Comparison of ENCODE assay signal across 15 cellular contexts in genomic region chr11:103070142-103070541, GRCh38. TPM values are rescaled to one million over a fixed set of nuclear protein-coding genes. Genes with fewer than 3 reads are reported as not detected.
DNase-seq lines count a peak whose midpoint lies in the region; ATAC-seq, FAIRE-seq and TF ChIP-seq lines count a peak whose summit lies in the region.
"Had no signal": no experiment of that assay in that cellular context is flagged by ENCODE, and none has a peak within 500 bp of the region (broad histone marks: within the 10 kb centered on the region; RNA-seq: fewer than 3 reads in every experiment).

No MANE protein-coding gene starts in this region.

- FAIRE-seq in frontal cortex (lab: Jason Lieb, UNC): no peak

- H3K27ac Mint-ChIP-seq in activated B cell treated with CpG ODN at 0.5 μM for 24 hours: peak overlapping the region; percentile 62
- H3K27ac Mint-ChIP-seq in nephron progenitor cell: peak overlapping the region; percentile 10
- H3K27ac Mint-ChIP-seq: neural progenitor cell had no signal

- peaks cover 38% of the 10 kb centered on the region for H3K4me1 Mint-ChIP-seq in activated B cell treated with CpG ODN at 0.5 μM for 24 hours
- peaks cover 10% of the 10 kb centered on the region for H3K4me1 Mint-ChIP-seq in nephron progenitor cell
- H3K4me1 Mint-ChIP-seq: neural progenitor cell had no signal

- no peaks in the 10 kb centered on the region for H3K27me3 Mint-ChIP-seq in activated B cell treated with CpG ODN at 0.5 μM for 24 hours
- no peaks in the 10 kb centered on the region for H3K27me3 Mint-ChIP-seq in nephron progenitor cell (ENCODE audit: low read depth, poor library complexity)

- H3K4me3 Mint-ChIP-seq in activated B cell treated with CpG ODN at 0.5 μM for 24 hours (peak overlapping the region; percentile 20), nephron progenitor cell (no peak overlapping the region)
- H3K4me3 Mint-ChIP-seq: neural progenitor cell had no signal

- CTCF ChIA-PET in activated B cell treated with CpG ODN at 0.5 μM for 24 hours (lab: Charles Lee) (no interaction called here), RWPE1 (lab: Yijun Ruan, JAX) (no interaction called here)

- H3K27ac ChIP-seq in RWPE1: no peak overlapping the region
- H3K27ac ChIP-seq: breast epithelium, neural progenitor cell, suprapubic skin had no signal

- peak; percentile 61 for ATAC-seq in GM18867 (IDR thresholded peaks at IDR 0.05; ENCODE audit: unreplicated experiment)
- peak; percentile 43 for ATAC-seq in HG03060 (IDR thresholded peaks at IDR 0.05; ENCODE audit: low read depth, unreplicated experiment)
- peak; percentile 57 for ATAC-seq in activated B cell treated with CpG ODN at 0.5 μM for 24 hours (ENCODE audit: low read depth)

- POLR2A ChIA-PET in activated B cell treated with CpG ODN at 0.5 μM for 24 hours (lab: Charles Lee) (no interaction called here), RWPE1 (lab: Yijun Ruan, JAX; ENCODE audit: low non-redundant PET) (no interaction called here)

- DNase-seq in activated B cell treated with CpG ODN at 0.5 μM for 24 hours (no peak), nephron progenitor cell (no peak), RWPE1 (ENCODE audit: low spot score) (no peak), frontal cortex (ENCODE audit: low spot score in 2 of 2) (no peak)
- no peak for DNase-seq in effector CD4-positive, alpha-beta T cell
- DNase-seq: glutamatergic neuron, KBM-7, NCI-H187 treated with DMSO at 0.1 percent for 48 hours, NCI-H526 treated with DMSO at 0.1 percent for 48 hours, SIG-M5 had no signal

- no peak for TF ChIP-seq CTCF in activated B cell treated with CpG ODN at 0.5 μM for 24 hours (IDR thresholded peaks at IDR 0.05)
- no peak for TF ChIP-seq CTCF in nephron progenitor cell (IDR thresholded peaks at IDR 0.05)
- TF ChIP-seq CTCF in RWPE1 (conservative IDR thresholded peaks at IDR 0.05; ENCODE audit: low read depth): no peak

- no peaks in the 10 kb centered on the region for H3K9me3 Mint-ChIP-seq in activated B cell treated with CpG ODN at 0.5 μM for 24 hours
- H3K9me3 Mint-ChIP-seq in nephron progenitor cell: no peaks in the 10 kb centered on the region
- H3K9me3 Mint-ChIP-seq: neural progenitor cell had no signal

- H3K36me3 Mint-ChIP-seq in activated B cell treated with CpG ODN at 0.5 μM for 24 hours (ENCODE audit: low read depth): peaks cover 58% of the 10 kb centered on the region
- H3K36me3 Mint-ChIP-seq in nephron progenitor cell (ENCODE audit: low read depth): peaks cover 85% of the 10 kb centered on the region

- intact Hi-C loops in activated B cell treated with CpG ODN at 0.5 μM for 24 hours (cut with micrococcal nuclease): loop anchor here (2.0 kb wide), 1 partner anchor 15 kb away; no protein-coding TSS in a partner anchor

RNA-seq across cellular contexts. Expression of gene DCUN1D5, which starts 21.8 kb away (rescaled TPM):
- 20.9 and 21.4 TPM in 2 replicates for total RNA-seq in activated B cell treated with CpG ODN at 0.5 μM for 24 hours
- total RNA-seq in frontal cortex: 55.8 TPM

RNA-seq across cellular contexts. Expression of gene DYNC2H1, which starts 39.1 kb away (rescaled TPM):
- total RNA-seq in activated B cell treated with CpG ODN at 0.5 μM for 24 hours (2.6 and 3.2 TPM in 2 replicates), frontal cortex (94.2 TPM)

Comparison
In these comparisons a context has a peak if more than half of its experiments do, and no peak if none do; other contexts are left out.
1. RNA of gene DYNC2H1, which starts 39.1 kb away (total RNA-seq): 94.2 TPM in frontal cortex (single experiment); 2.6 to 3.2 TPM in activated B cell treated with CpG ODN at 0.5 μM for 24 hours; every median in the first group is over 10 times any median in the second.
2. Peak in every context shown above with its lines, with median percentiles within 50 percentile points of each other: ATAC-seq.